Comparison of ENCODE assay signal across 2 cellular contexts in the genomic region with DNA sequence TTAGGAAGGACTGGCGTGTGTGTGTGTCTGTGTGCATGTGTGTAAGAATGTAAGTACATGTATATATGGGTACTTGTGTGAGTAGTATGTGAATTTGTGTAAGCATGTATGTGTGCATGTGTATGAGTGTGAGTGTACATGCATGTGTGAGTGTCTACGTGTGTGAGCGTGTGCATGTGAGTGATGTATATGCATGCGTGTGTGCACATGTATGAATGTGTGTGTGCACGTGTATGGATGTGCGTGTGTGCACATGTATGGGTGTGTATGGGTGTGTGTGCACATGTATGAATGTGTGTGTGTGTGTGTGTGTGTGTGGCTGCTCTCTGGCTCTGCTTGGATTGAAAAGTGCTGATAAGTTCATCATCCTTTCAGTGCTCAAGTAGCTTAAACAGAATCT.
TF ChIP-seq lines count a peak whose summit lies in the region.

No MANE protein-coding gene starts in this region.

TF ChIP-seq in endothelial cell of umbilical vein, 7 proteins besides CTCF, POLR2A, EP300 and RAD21:
- TF ChIP-seq, protein P1, sequence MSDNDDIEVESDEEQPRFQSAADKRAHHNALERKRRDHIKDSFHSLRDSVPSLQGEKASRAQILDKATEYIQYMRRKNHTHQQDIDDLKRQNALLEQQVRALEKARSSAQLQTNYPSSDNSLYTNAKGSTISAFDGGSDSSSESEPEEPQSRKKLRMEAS (IDR thresholded peaks at IDR 0.05; ENCODE audit: insufficient read depth, insufficient read length), result peak; percentile 9
- TF ChIP-seq JUN (IDR thresholded peaks at IDR 0.05; ENCODE audit: borderline replicate concordance, insufficient read depth, insufficient read length, low read depth), result no peak

TF ChIP-seq in GM23338, 12 proteins besides CTCF, POLR2A, EP300 and RAD21:
- TF ChIP-seq EZH2phosphoT487 (IDR thresholded peaks at IDR 0.05; ENCODE audit: unreplicated experiment) (no peak), ZNF331 (CRISPR knock-in tag; IDR thresholded peaks at IDR 0.05; ENCODE audit: low read depth) (no peak)
- TF ChIP-seq, protein P2, sequence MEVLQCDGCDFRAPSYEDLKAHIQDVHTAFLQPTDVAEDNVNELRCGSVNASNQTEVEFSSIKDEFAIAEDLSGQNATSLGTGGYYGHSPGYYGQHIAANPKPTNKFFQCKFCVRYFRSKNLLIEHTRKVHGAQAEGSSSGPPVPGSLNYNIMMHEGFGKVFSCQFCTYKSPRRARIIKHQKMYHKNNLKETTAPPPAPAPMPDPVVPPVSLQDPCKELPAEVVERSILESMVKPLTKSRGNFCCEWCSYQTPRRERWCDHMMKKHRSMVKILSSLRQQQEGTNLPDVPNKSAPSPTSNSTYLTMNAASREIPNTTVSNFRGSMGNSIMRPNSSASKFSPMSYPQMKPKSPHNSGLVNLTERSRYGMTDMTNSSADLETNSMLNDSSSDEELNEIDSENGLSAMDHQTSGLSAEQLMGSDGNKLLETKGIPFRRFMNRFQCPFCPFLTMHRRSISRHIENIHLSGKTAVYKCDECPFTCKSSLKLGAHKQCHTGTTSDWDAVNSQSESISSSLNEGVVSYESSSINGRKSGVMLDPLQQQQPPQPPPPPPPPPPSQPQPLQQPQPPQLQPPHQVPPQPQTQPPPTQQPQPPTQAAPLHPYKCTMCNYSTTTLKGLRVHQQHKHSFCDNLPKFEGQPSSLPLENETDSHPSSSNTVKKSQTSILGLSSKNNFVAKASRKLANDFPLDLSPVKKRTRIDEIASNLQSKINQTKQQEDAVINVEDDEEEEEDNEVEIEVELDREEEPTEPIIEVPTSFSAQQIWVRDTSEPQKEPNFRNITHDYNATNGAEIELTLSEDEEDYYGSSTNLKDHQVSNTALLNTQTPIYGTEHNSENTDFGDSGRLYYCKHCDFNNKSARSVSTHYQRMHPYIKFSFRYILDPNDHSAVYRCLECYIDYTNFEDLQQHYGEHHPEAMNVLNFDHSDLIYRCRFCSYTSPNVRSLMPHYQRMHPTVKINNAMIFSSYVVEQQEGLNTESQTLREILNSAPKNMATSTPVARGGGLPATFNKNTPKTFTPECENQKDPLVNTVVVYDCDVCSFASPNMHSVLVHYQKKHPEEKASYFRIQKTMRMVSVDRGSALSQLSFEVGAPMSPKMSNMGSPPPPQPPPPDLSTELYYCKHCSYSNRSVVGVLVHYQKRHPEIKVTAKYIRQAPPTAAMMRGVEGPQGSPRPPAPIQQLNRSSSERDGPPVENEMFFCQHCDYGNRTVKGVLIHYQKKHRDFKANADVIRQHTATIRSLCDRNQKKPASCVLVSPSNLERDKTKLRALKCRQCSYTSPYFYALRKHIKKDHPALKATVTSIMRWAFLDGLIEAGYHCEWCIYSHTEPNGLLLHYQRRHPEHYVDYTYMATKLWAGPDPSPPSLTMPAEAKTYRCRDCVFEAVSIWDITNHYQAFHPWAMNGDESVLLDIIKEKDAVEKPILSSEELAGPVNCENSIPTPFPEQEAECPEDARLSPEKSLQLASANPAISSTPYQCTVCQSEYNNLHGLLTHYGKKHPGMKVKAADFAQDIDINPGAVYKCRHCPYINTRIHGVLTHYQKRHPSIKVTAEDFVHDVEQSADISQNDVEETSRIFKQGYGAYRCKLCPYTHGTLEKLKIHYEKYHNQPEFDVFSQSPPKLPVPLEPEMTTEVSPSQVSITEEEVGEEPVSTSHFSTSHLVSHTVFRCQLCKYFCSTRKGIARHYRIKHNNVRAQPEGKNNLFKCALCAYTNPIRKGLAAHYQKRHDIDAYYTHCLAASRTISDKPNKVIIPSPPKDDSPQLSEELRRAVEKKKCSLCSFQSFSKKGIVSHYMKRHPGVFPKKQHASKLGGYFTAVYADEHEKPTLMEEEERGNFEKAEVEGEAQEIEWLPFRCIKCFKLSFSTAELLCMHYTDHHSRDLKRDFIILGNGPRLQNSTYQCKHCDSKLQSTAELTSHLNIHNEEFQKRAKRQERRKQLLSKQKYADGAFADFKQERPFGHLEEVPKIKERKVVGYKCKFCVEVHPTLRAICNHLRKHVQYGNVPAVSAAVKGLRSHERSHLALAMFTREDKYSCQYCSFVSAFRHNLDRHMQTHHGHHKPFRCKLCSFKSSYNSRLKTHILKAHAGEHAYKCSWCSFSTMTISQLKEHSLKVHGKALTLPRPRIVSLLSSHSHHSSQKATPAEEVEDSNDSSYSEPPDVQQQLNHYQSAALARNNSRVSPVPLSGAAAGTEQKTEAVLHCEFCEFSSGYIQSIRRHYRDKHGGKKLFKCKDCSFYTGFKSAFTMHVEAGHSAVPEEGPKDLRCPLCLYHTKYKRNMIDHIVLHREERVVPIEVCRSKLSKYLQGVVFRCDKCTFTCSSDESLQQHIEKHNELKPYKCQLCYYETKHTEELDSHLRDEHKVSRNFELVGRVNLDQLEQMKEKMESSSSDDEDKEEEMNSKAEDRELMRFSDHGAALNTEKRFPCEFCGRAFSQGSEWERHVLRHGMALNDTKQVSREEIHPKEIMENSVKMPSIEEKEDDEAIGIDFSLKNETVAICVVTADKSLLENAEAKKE (CRISPR knock-in tag; IDR thresholded peaks at IDR 0.05), result no peak
